ENCODE assay signal across 8 cellular contexts in genomic region chr17:44354582-44355309, GRCh38. TPM values are rescaled to one million over a fixed set of nuclear protein-coding genes. Genes with fewer than 3 reads are reported as not detected.
DNase-seq lines count a peak whose midpoint lies in the region; ATAC-seq and TF ChIP-seq lines count a peak whose summit lies in the region.

No MANE protein-coding gene starts in this region.

- TF ChIP-seq POLR2A in gastroesophageal sphincter (IDR thresholded peaks at IDR 0.05) = no peak

- H3K4me3 ChIP-seq in HL-60 (replicated peaks; ENCODE audit: insufficient read depth, low read length) (peak overlapping the region; percentile 25; the same call in 1 of the 2 replicates), gastroesophageal sphincter (no peak overlapping the region)

- no peaks in the 10 kb centered on the region for H3K9me3 Mint-ChIP-seq in activated CD8-positive, alpha-beta memory T cell treated with anti-CD3 and anti-CD28 coated beads, Interleukin-2, amount 10 ng/mL, durations not matched to agents 7 days and 5 days (ENCODE audit: low read depth)

- 90% methylated on average over 2 of the region's 67 CpGs; no CpG with 5 or more reads in 1 of the 2 donors for WGBS in gastroesophageal sphincter (ENCODE audit: low coverage in 1 of 2), 2 donors

- CTCF ChIA-PET in activated CD8-positive, alpha-beta memory T cell treated with anti-CD3 and anti-CD28 coated beads, Interleukin-2, amount 10 ng/mL, durations not matched to agents 7 days and 5 days (lab: Charles Lee) = interaction anchor here (0.6 to 6.2 kb wide), 18 partner anchors 9 to 186 kb away, joined by 3 to 64 read pairs (median 4); partner anchors contain the start of genes FAM171A2 and GRN

- peak overlapping the region; percentile 52 for H3K4me3 Mint-ChIP-seq in activated CD8-positive, alpha-beta memory T cell treated with anti-CD3 and anti-CD28 coated beads, Interleukin-2, amount 10 ng/mL, durations not matched to agents 7 days and 5 days

- peaks cover 6% of the 10 kb centered on the region for H3K4me1 Mint-ChIP-seq in activated CD8-positive, alpha-beta memory T cell treated with anti-CD3 and anti-CD28 coated beads, Interleukin-2, amount 10 ng/mL, durations not matched to agents 7 days and 5 days

- TF ChIP-seq EP300 in gastroesophageal sphincter (IDR thresholded peaks at IDR 0.05) = no peak

- H3K27me3 ChIP-seq in HL-60 (ENCODE audit: insufficient read depth, poor library complexity, severe bottlenecking) = peaks cover 24% of the 10 kb centered on the region
- no peaks in the 10 kb centered on the region for H3K27me3 ChIP-seq in gastroesophageal sphincter

- peaks cover 0 to 7% (median 0%) of the 10 kb centered on the region in 3 donors for H3K4me1 ChIP-seq in gastroesophageal sphincter

- TF ChIP-seq CTCF in HL-60 (IDR thresholded peaks at IDR 0.05; ENCODE audit: insufficient read depth, low read length) (peak; percentile 2), gastroesophageal sphincter (IDR thresholded peaks at IDR 0.05) (peak in 3 of 4 experiments; percentile 13 to 40 (median 29))

- H3K27me3 Mint-ChIP-seq in activated CD8-positive, alpha-beta memory T cell treated with anti-CD3 and anti-CD28 coated beads, Interleukin-2, amount 10 ng/mL, durations not matched to agents 7 days and 5 days = peaks cover 14% of the 10 kb centered on the region

- peaks cover 0 to 38% of the 10 kb centered on the region in 2 donors for H3K36me3 ChIP-seq in gastroesophageal sphincter

- H3K9me3 ChIP-seq in gastroesophageal sphincter = no peaks in the 10 kb centered on the region

- H3K27ac ChIP-seq in HL-60 (replicated peaks) = no peak overlapping the region
- no peak overlapping the region for H3K27ac ChIP-seq in gastroesophageal sphincter

- peaks cover 5% of the 10 kb centered on the region for H3K36me3 Mint-ChIP-seq in activated CD8-positive, alpha-beta memory T cell treated with anti-CD3 and anti-CD28 coated beads, Interleukin-2, amount 10 ng/mL, durations not matched to agents 7 days and 5 days

- H3K27ac Mint-ChIP-seq in activated CD8-positive, alpha-beta memory T cell treated with anti-CD3 and anti-CD28 coated beads, Interleukin-2, amount 10 ng/mL, durations not matched to agents 7 days and 5 days = no peak overlapping the region

- peak in 1 of 2 experiments; percentile 24 for DNase-seq in HL-60 (ENCODE audit: low read depth in 1 of 2, low spot score in 1 of 2)
- DNase-seq in activated CD8-positive, alpha-beta memory T cell treated with anti-CD3 and anti-CD28 coated beads, Interleukin-2, amount 10 ng/mL, durations not matched to agents 7 days and 5 days = peak; percentile 72
- DNase-seq in stimulated activated CD4-positive, alpha-beta T cell treated with anti-CD3 and anti-CD28 coated beads, Interleukin-4, amount 100 ng/mL, for 1 hour = peak; percentile 72
- DNase-seq in RKO (ENCODE audit: low spot score) = no peak
- DNase-seq in DMS153 (lab: John Stamatoyannopoulos, UW) = no peak
- no peak for DNase-seq in GDM1 (lab: John Stamatoyannopoulos, UW)
- no peak for DNase-seq in NCI-H69 (lab: John Stamatoyannopoulos, UW)

- peak; percentile 48 for ATAC-seq in activated CD8-positive, alpha-beta memory T cell treated with anti-CD3 and anti-CD28 coated beads, Interleukin-2, amount 10 ng/mL, durations not matched to agents 7 days and 5 days
- no peak for ATAC-seq in gastroesophageal sphincter

RNA-seq across cellular contexts. Expression of gene FAM171A2, which starts 8.9 kb away (rescaled TPM):
- total RNA-seq in activated CD8-positive, alpha-beta memory T cell treated with anti-CD3 and anti-CD28 coated beads, Interleukin-2, amount 10 ng/mL, durations not matched to agents 7 days and 5 days = under 1 TPM in 1 of 2 experiments, not detected in 1; 0.26 TPM
- 1 to 10 TPM in 2 of 4 donors, under 1 TPM in 1, not detected in 1; 0.50 to 3.0 (median 2.3) TPM for total RNA-seq in gastroesophageal sphincter

RNA-seq across cellular contexts. Expression of gene GRN, which starts 9.6 kb away (rescaled TPM):
- total RNA-seq in activated CD8-positive, alpha-beta memory T cell treated with anti-CD3 and anti-CD28 coated beads, Interleukin-2, amount 10 ng/mL, durations not matched to agents 7 days and 5 days = 10 to 100 TPM; 56.5 to 69.2 TPM
- 100 to 1,000 TPM; 108 to 237 (median 182) TPM for total RNA-seq in gastroesophageal sphincter

RNA-seq across cellular contexts. Expression of gene SLC25A39, which starts 30.1 kb away (rescaled TPM):
- total RNA-seq in activated CD8-positive, alpha-beta memory T cell treated with anti-CD3 and anti-CD28 coated beads, Interleukin-2, amount 10 ng/mL, durations not matched to agents 7 days and 5 days = 100 to 1,000 TPM; 103 to 133 TPM
- total RNA-seq in gastroesophageal sphincter = 10 to 100 TPM; 36.2 to 61.8 (median 49.2) TPM

RNA-seq across cellular contexts. Expression of gene ITGA2B, which starts 34.7 kb away (rescaled TPM):
- total RNA-seq in activated CD8-positive, alpha-beta memory T cell treated with anti-CD3 and anti-CD28 coated beads, Interleukin-2, amount 10 ng/mL, durations not matched to agents 7 days and 5 days = under 1 TPM; 0.09 to 0.44 TPM
- 1 to 10 TPM in 1 of 4 donors, under 1 TPM in 2, not detected in 1; 0.31 to 1.2 (median 0.45) TPM for total RNA-seq in gastroesophageal sphincter

RNA-seq across cellular contexts. Expression of gene RUNDC3A, which starts 46.3 kb away (rescaled TPM):
- total RNA-seq in activated CD8-positive, alpha-beta memory T cell treated with anti-CD3 and anti-CD28 coated beads, Interleukin-2, amount 10 ng/mL, durations not matched to agents 7 days and 5 days = under 1 TPM in 1 of 2 experiments, not detected in 1; 0.18 TPM
- 1 to 10 TPM in 1 of 4 donors, under 1 TPM in 2, not detected in 1; 0.54 to 1.5 (median 0.69) TPM for total RNA-seq in gastroesophageal sphincter

Comparison
In these comparisons a context has a peak if more than half of its experiments do, and no peak if none do; other contexts are left out.
1. DNase-seq: peak in activated CD8-positive, alpha-beta memory T cell treated with anti-CD3 and anti-CD28 coated beads, Interleukin-2, amount 10 ng/mL, durations not matched to agents 7 days and 5 days (single experiment) and stimulated activated CD4-positive, alpha-beta T cell treated with anti-CD3 and anti-CD28 coated beads, Interleukin-4, amount 100 ng/mL, for 1 hour (single experiment); none in RKO (single experiment), DMS153 (single experiment), GDM1 (single experiment) and NCI-H69 (single experiment).